Comparison of ENCODE assay signal across 15 cellular contexts in genomic region chr14:23537351-23538048, GRCh38. TPM values are rescaled to one million over a fixed set of nuclear protein-coding genes. Genes with fewer than 3 reads are reported as not detected.
DNase-seq lines count a peak whose midpoint lies in the region; ATAC-seq and TF ChIP-seq lines count a peak whose summit lies in the region.
"Had no signal": no experiment of that assay in that cellular context is flagged by ENCODE, and none has a peak within 500 bp of the region (broad histone marks: within the 10 kb centered on the region; RNA-seq: fewer than 3 reads in every experiment).

No MANE protein-coding gene starts in this region.

- H3K4me3 ChIP-seq in smooth muscle cell: no peak overlapping the region
- no peak overlapping the region for H3K4me3 ChIP-seq in left ventricle myocardium inferior
- no peak overlapping the region for H3K4me3 ChIP-seq in heart right ventricle
- H3K4me3 ChIP-seq: stomach had no signal

- H3K27me3 ChIP-seq in smooth muscle cell (ENCODE audit: low read depth) (no peaks in the 10 kb centered on the region), left ventricle myocardium inferior (ENCODE audit: low read depth) (no peaks in the 10 kb centered on the region), heart right ventricle (no peaks in the 10 kb centered on the region)
- H3K27me3 ChIP-seq: stomach had no signal

- no peaks in the 10 kb centered on the region for H4K20me1 ChIP-seq in smooth muscle cell (ENCODE audit: low read depth)

- TF ChIP-seq CTCF in smooth muscle cell (IDR thresholded peaks at IDR 0.05; ENCODE audit: borderline replicate concordance, insufficient read depth, poor library complexity, severe bottlenecking): no peak
- TF ChIP-seq CTCF in left ventricle myocardium inferior (IDR thresholded peaks at IDR 0.05; ENCODE audit: borderline replicate concordance): no peak
- TF ChIP-seq CTCF in heart right ventricle (IDR thresholded peaks at IDR 0.05): no peak

- H3F3A ChIP-seq in smooth muscle cell (ENCODE audit: low read depth): peaks cover 18% of the 10 kb centered on the region

- H3K79me2 ChIP-seq in smooth muscle cell (ENCODE audit: low read depth): no peaks in the 10 kb centered on the region

- 27% methylated on average over 13 of the region's 13 CpGs for WGBS in smooth muscle cell (ENCODE audit: low lambda C conversion rate)
- WGBS in heart right ventricle, 2 donors: 52 to 57% methylated on average over 13 of the region's 13 CpGs

- H3K27ac ChIP-seq in smooth muscle cell (ENCODE audit: low read depth) (no peak overlapping the region), left ventricle myocardium inferior (replicated peaks) (no peak overlapping the region), heart right ventricle (no peak overlapping the region)
- H3K27ac ChIP-seq: 22Rv1, stomach had no signal

- DNase-seq in NCI-H1694 treated with DMSO at 0.1 percent for 48 hours (lab: John Stamatoyannopoulos, UW) (peak; percentile 24), NCI-H1694 (lab: John Stamatoyannopoulos, UW) (no peak), SHP77 treated with DMSO at 0.1 percent for 48 hours (lab: John Stamatoyannopoulos, UW) (peak; percentile 62), iPS DF 4.7 (ENCODE audit: extremely low read depth, low spot score) (peak; percentile 98), smooth muscle cell (lab: John Stamatoyannopoulos, UW; ENCODE audit: unreplicated experiment) (no peak), left ventricle myocardium inferior (no peak), heart right ventricle (no peak)
- DNase-seq: activated CD4-positive, alpha-beta T cell treated with anti-CD3 and anti-CD28 coated beads for 36 hours; Calu3; central memory CD4-positive, alpha-beta T cell; stomach had no signal

- no peak overlapping the region for H3K9ac ChIP-seq in smooth muscle cell (ENCODE audit: low read depth)

- no peaks in the 10 kb centered on the region for H3K9me3 ChIP-seq in smooth muscle cell (replicated peaks; ENCODE audit: low read depth)
- H3K9me3 ChIP-seq in left ventricle myocardium inferior (replicated peaks): no peaks in the 10 kb centered on the region
- no peaks in the 10 kb centered on the region for H3K9me3 ChIP-seq in heart right ventricle
- H3K9me3 ChIP-seq: stomach had no signal

- intact Hi-C loops in left ventricle myocardium inferior (cut with micrococcal nuclease): no loop called here
- intact Hi-C loops in heart right ventricle (cut with DNase I): loop anchor here in 2 of 10 donors (10.0 kb wide), 1 partner anchor 53 kb away; no protein-coding TSS in a partner anchor

- H3K36me3 ChIP-seq in smooth muscle cell (ENCODE audit: low read depth) (no peaks in the 10 kb centered on the region), left ventricle myocardium inferior (no peaks in the 10 kb centered on the region), heart right ventricle (no peaks in the 10 kb centered on the region)

- H2AFZ ChIP-seq in smooth muscle cell (ENCODE audit: low read depth): no peak overlapping the region

- H3K4me1 ChIP-seq in smooth muscle cell (ENCODE audit: low read depth) (peaks cover 23% of the 10 kb centered on the region), left ventricle myocardium inferior (no peaks in the 10 kb centered on the region), heart right ventricle (peaks cover 0 to 9% (median 0%) of the 10 kb centered on the region in 9 donors)

- peak overlapping the region; percentile 72 for H3K4me2 ChIP-seq in smooth muscle cell

- no peak for ATAC-seq in GM18511 (IDR thresholded peaks at IDR 0.05; ENCODE audit: unreplicated experiment)
- ATAC-seq in heart right ventricle: no peak
- ATAC-seq: activated CD4-positive, alpha-beta T cell treated with anti-CD3 and anti-CD28 coated beads for 36 hours had no signal

RNA-seq across cellular contexts. Expression of gene ZFHX2, which starts 14.1 kb away (rescaled TPM):
- total RNA-seq in smooth muscle cell (0.13 and 0.27 TPM in 2 replicates), left ventricle myocardium inferior (0.74 TPM), heart right ventricle (1 to 10 TPM in 5 of 10 donors, under 1 TPM in 5; 0.57 to 1.9 (median 1.1) TPM)
- polyA plus RNA-seq in smooth muscle cell (1.4 and 1.6 TPM in 2 replicates), heart right ventricle (1 to 10 TPM in 1 of 2 donors, under 1 TPM in 1; 0.25 to 1.0 TPM)
- polyA plus RNA-seq: fibroblast of lung had no signal

RNA-seq across cellular contexts. Expression of gene THTPA, which starts 18.6 kb away (rescaled TPM):
- total RNA-seq in smooth muscle cell (5.7 and 10.2 TPM in 2 replicates), left ventricle myocardium inferior (17.2 TPM), heart right ventricle (10 to 100 TPM; 15.8 to 27.9 (median 18.0) TPM)
- polyA plus RNA-seq in smooth muscle cell (6.1 and 7.3 TPM in 2 replicates), heart right ventricle (10 to 100 TPM in 1 of 2 donors, 1 to 10 TPM in 1; 8.7 to 20.8 TPM)

RNA-seq across cellular contexts. Expression of gene AP1G2, which starts 30.1 kb away (rescaled TPM):
- total RNA-seq in smooth muscle cell (45.4 and 59.3 TPM in 2 replicates), left ventricle myocardium inferior (10.4 TPM), heart right ventricle (10 to 100 TPM in 5 of 10 donors, 1 to 10 TPM in 5; 6.6 to 19.9 (median 9.9) TPM)
- polyA plus RNA-seq in smooth muscle cell (62.4 and 109 TPM in 2 replicates), heart right ventricle (10 to 100 TPM; 10.4 to 58.5 TPM)

RNA-seq across cellular contexts. Expression of gene JPH4, which starts 41.1 kb away (rescaled TPM):
- total RNA-seq in smooth muscle cell (0.54 and 2.4 TPM in 2 replicates), left ventricle myocardium inferior (0.19 TPM), heart right ventricle (under 1 TPM in 9 of 10 donors, not detected in 1; 0.06 to 0.38 (median 0.15) TPM)
- polyA plus RNA-seq in smooth muscle cell (not detected in 2 replicates), heart right ventricle (under 1 TPM; 0.07 to 0.22 TPM)
- total RNA-seq: activated CD4-positive, alpha-beta T cell treated with anti-CD3 and anti-CD28 coated beads for 36 hours; Calu3; fibroblast of lung; osteocyte had no signal
- polyA plus RNA-seq: fibroblast of lung had no signal

Comparison
In these comparisons a context has a peak if more than half of its experiments do, and no peak if none do; other contexts are left out.
1. DNase-seq: peak in NCI-H1694 treated with DMSO at 0.1 percent for 48 hours (single experiment), SHP77 treated with DMSO at 0.1 percent for 48 hours (single experiment) and iPS DF 4.7 (single experiment); none in NCI-H1694 (single experiment), smooth muscle cell (single experiment), left ventricle myocardium inferior (single experiment) and heart right ventricle (0 of 2).